Comparison of ENCODE assay signal across 9 cellular contexts in the genomic region with DNA sequence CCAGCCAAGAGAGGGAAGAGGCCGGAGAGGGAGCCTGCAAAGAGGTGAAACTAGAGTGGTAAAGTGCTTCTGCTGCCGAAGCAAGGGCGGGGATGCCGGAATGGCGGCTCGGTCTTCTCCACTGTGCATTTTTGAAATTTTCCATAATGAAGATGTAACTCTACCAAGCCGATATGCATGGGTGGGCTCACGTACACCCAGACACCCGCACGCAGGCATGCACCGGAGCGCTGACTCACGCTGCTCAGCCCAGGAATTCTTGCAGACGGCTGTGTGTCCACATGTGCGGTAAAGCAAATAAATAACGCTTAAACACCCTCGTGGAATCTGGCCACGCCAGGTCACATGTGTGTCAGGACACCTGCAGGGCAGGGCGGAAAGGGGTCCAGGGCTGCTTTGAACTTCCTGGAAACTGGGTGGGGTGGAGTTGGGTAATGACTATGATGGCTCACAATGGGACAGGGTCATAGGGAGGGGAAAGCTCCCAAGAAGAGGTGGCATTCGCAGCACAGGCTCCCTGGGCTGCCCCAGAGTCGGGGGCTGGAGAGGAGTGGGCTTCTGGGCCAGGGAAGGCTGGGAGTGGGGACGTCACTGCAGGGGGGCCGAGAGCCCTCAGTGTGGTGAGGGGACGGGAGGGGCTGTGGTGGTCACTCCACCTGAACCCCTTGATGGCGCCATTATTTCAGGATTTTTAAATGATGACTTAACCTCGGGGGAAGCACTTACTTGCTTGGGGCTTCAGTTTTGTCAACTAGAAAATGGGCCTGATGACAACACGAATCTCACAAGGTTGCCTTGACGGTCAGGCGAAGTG.
A peak's percentile ranks its signal among the peaks of the same experiment; 100 is the strongest.
DNase-seq lines count a peak whose midpoint lies in the region; ATAC-seq and TF ChIP-seq lines count a peak whose summit lies in the region.
"Had no signal": no experiment of that assay in that cellular context is flagged by ENCODE, and none has a peak within 500 bp of the region (broad histone marks: within the 10 kb centered on the region; RNA-seq: fewer than 3 reads in every experiment).

No MANE protein-coding gene starts in this region.

- no peak overlapping the region for H3K27ac Mint-ChIP-seq in activated CD4-positive, alpha-beta T cell treated with anti-CD3 and anti-CD28 coated beads, Interleukin-2, amount 10 ng/mL, durations not matched to agents 7 days and 5 days

- H3K4me1 ChIP-seq in fibroblast of lung (ENCODE audit: control insufficient read depth, extremely low read depth, insufficient read depth, low read length) (peaks cover 13% of the 10 kb centered on the region), psoas muscle (peaks cover 10% of the 10 kb centered on the region), uterus (no peaks in the 10 kb centered on the region)

- intact Hi-C loops in psoas muscle (cut with DNase I) = loop anchor here in 1 of 2 donors (5.0 kb wide), 2 partner anchors 33 to 163 kb away; no protein-coding TSS in a partner anchor
- intact Hi-C loops in uterus (cut with DNase I; ENCODE audit: low total_unique reads) = loop anchor here (10.0 kb wide), 1 partner anchor 60 kb away; no protein-coding TSS in a partner anchor

- CTCF ChIA-PET in activated CD4-positive, alpha-beta T cell treated with anti-CD3 and anti-CD28 coated beads, Interleukin-2, amount 10 ng/mL, durations not matched to agents 7 days and 5 days (lab: Charles Lee) = no interaction called here

- WGBS in psoas muscle, 3 donors = 59 to 75% (median 68%) methylated on average over 29 of the region's 29 CpGs

- TF ChIP-seq POLR2A in uterus (IDR thresholded peaks at IDR 0.05) = no peak

- no peak overlapping the region for H3K9ac ChIP-seq in fibroblast of lung (ENCODE audit: insufficient read depth, low read length)

- TF ChIP-seq CTCF in fibroblast of lung (conservative IDR thresholded peaks at IDR 0.05 in 1 of 2, IDR thresholded peaks at IDR 0.05 in 1 of 2; ENCODE audit: low read depth in 1 of 2, low read length in 2 of 2) = no peak
- TF ChIP-seq CTCF in psoas muscle (IDR thresholded peaks at IDR 0.05) = no peak
- TF ChIP-seq CTCF in uterus (IDR thresholded peaks at IDR 0.05) = no peak

- H3K36me3 ChIP-seq in fibroblast of lung (ENCODE audit: control insufficient read depth, insufficient read depth, low read length) (no peaks in the 10 kb centered on the region), psoas muscle (ENCODE audit: insufficient read depth in 1 of 2, low read depth in 1 of 2) (no peaks in the 10 kb centered on the region), uterus (no peaks in the 10 kb centered on the region)

- no peaks in the 10 kb centered on the region for H3K36me3 Mint-ChIP-seq in activated CD4-positive, alpha-beta T cell treated with anti-CD3 and anti-CD28 coated beads, Interleukin-2, amount 10 ng/mL, durations not matched to agents 7 days and 5 days (ENCODE audit: low read depth)

- no peak overlapping the region for H3K4me3 Mint-ChIP-seq in activated CD4-positive, alpha-beta T cell treated with anti-CD3 and anti-CD28 coated beads, Interleukin-2, amount 10 ng/mL, durations not matched to agents 7 days and 5 days

- H3K27me3 Mint-ChIP-seq in activated CD4-positive, alpha-beta T cell treated with anti-CD3 and anti-CD28 coated beads, Interleukin-2, amount 10 ng/mL, durations not matched to agents 7 days and 5 days = no peaks in the 10 kb centered on the region

- DNase-seq in EH (ENCODE audit: low read depth) = peak; percentile 95
- DNase-seq in NCI-H69 (lab: John Stamatoyannopoulos, UW) = peak; percentile 26
- DNase-seq in fibroblast of lung (ENCODE audit: low read depth in 2 of 2) = peak; percentile 48 to 96
- DNase-seq in psoas muscle = no peak
- no peak for DNase-seq in uterus
- no peak for DNase-seq in activated CD4-positive, alpha-beta T cell treated with anti-CD3 and anti-CD28 coated beads, Interleukin-2, amount 10 ng/mL, durations not matched to agents 7 days and 5 days

- H3K9me3 ChIP-seq in fibroblast of lung (ENCODE audit: control insufficient read depth, insufficient read depth, low read depth, low read length) (no peaks in the 10 kb centered on the region), psoas muscle (no peaks in the 10 kb centered on the region), uterus (no peaks in the 10 kb centered on the region)

- peak; percentile 16 to 67 (median 37) for ATAC-seq in psoas muscle
- no peak for ATAC-seq in HG02970 (IDR thresholded peaks at IDR 0.05; ENCODE audit: low FRiP score, unreplicated experiment)
- no peak for ATAC-seq in HG03135 (IDR thresholded peaks at IDR 0.05; ENCODE audit: unreplicated experiment)

- no peaks in the 10 kb centered on the region for H3K27me3 ChIP-seq in fibroblast of lung (ENCODE audit: control insufficient read depth, insufficient read depth, low read length)
- H3K27me3 ChIP-seq in psoas muscle (ENCODE audit: insufficient read depth in 3 of 3, low read length in 2 of 3) = no peaks in the 10 kb centered on the region
- no peaks in the 10 kb centered on the region for H3K27me3 ChIP-seq in uterus

- POLR2A ChIA-PET in activated CD4-positive, alpha-beta T cell treated with anti-CD3 and anti-CD28 coated beads, Interleukin-2, amount 10 ng/mL, durations not matched to agents 7 days and 5 days (lab: Charles Lee) = no interaction called here

- peak overlapping the region; percentile 59 for H3K27ac ChIP-seq in fibroblast of lung (ENCODE audit: insufficient read depth, low read length)
- H3K27ac ChIP-seq in psoas muscle = peak overlapping the region; percentile 89
- no peak overlapping the region for H3K27ac ChIP-seq in uterus

- H3K4me1 Mint-ChIP-seq in activated CD4-positive, alpha-beta T cell treated with anti-CD3 and anti-CD28 coated beads, Interleukin-2, amount 10 ng/mL, durations not matched to agents 7 days and 5 days = no peaks in the 10 kb centered on the region

- no peak overlapping the region for H2AFZ ChIP-seq in fibroblast of lung (ENCODE audit: low read length)

- H3K4me3 ChIP-seq in fibroblast of lung (replicated peaks in 1 of 4; ENCODE audit: control extremely low read depth in 1 of 4, insufficient read depth in 1 of 4, low read depth in 3 of 4, low read length in 4 of 4) (peak overlapping the region in 1 of 4 experiments; percentile 20), psoas muscle (no peak overlapping the region), uterus (no peak overlapping the region)
- H3K4me3 ChIP-seq: skin epidermis had no signal

- no peaks in the 10 kb centered on the region for H3K9me3 Mint-ChIP-seq in activated CD4-positive, alpha-beta T cell treated with anti-CD3 and anti-CD28 coated beads, Interleukin-2, amount 10 ng/mL, durations not matched to agents 7 days and 5 days

- H4K20me1 ChIP-seq in fibroblast of lung (ENCODE audit: control insufficient read depth, extremely low read depth, insufficient read depth, low read length) = peaks cover 2% of the 10 kb centered on the region

- H3K79me2 ChIP-seq in fibroblast of lung (ENCODE audit: control insufficient read depth, insufficient read depth, low read length) = no peaks in the 10 kb centered on the region

- peak overlapping the region; percentile 69 for H3K4me2 ChIP-seq in fibroblast of lung (ENCODE audit: extremely low read depth, insufficient read depth, low read length)

Comparison
In these comparisons a context has a peak if more than half of its experiments do, and no peak if none do; other contexts are left out.
1. DNase-seq: peak in EH (single experiment), NCI-H69 (single experiment) and fibroblast of lung (2 of 2); none in psoas muscle (0 of 2), uterus (0 of 2) and activated CD4-positive, alpha-beta T cell treated with anti-CD3 and anti-CD28 coated beads, Interleukin-2, amount 10 ng/mL, durations not matched to agents 7 days and 5 days (single experiment).
2. H3K27ac ChIP-seq: peak in fibroblast of lung (single experiment) and psoas muscle (single experiment); none in uterus (0 of 2).
3. ATAC-seq: peak in psoas muscle (4 of 4); none in HG02970 (single experiment) and HG03135 (single experiment).